Comparison of ENCODE assay signal across 30 cellular contexts in the genomic region with DNA sequence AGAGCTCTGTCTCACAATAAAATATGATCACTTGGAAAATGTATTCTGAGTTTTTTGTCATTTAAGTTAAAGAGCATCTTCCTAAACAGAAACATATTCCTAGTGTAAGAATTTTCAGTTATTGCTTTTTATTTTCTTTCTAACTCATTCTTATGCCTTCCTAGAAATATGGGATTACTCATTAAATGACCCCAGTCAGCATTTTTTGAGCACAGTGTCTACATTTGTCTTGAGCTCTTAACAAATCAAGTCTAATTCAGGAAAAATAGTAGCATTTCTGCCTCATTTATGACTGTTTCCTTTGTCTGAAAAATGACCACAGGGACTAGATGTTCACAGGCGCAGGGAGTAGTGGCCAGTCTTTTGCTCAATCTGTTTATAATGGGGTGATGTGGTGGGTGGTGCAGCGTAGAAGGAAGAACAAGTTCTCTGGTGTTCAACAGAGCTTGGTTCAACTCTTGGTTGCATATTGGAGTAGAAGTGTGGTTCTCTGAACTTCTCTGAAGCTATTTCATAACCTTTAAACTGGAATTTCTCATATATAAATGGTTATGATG.
"Had no signal": no experiment of that assay in that cellular context is flagged by ENCODE, and none has a peak within 500 bp of the region (broad histone marks: within the 10 kb centered on the region; RNA-seq: fewer than 3 reads in every experiment).

No MANE protein-coding gene starts in this region.

- FAIRE-seq: astrocyte had no signal

- ATAC-seq: activated CD8-positive, alpha-beta T cell treated with anti-CD3 and anti-CD28 coated beads for 36 hours; activated naive CD4-positive, alpha-beta T cell treated with anti-CD3 and anti-CD28 coated beads, Interleukin-2, amount 50 U/mL, for 72 hours; activated T-cell treated with anti-CD3 and anti-CD28 coated beads, Interleukin-2, amount 50 U/mL, for 4 hours; body of pancreas; Panc1 had no signal

- H3K9me3 ChIP-seq: adrenal gland, body of pancreas, breast epithelium, MG63, SJCRH30 had no signal

- H3K27me3 ChIP-seq: adrenal gland, body of pancreas, breast epithelium, MG63, SJCRH30 had no signal

- DNase-seq: activated CD4-positive, alpha-beta T cell treated with anti-CD3 and anti-CD28 coated beads for 1 hour; activated CD4-positive, alpha-beta T cell treated with anti-CD3 and anti-CD28 coated beads, Interleukin-2, amount 10 ng/mL, durations not matched to agents 24 days and 14 days; activated CD4-positive, alpha-beta T cell treated with anti-CD3 and anti-CD28 coated beads, Interleukin-2, amount 50 U/mL, for 4 hours; activated CD4-positive, CD25-positive, alpha-beta regulatory T cell; activated CD8-positive, alpha-beta T cell treated with anti-CD3 and anti-CD28 coated beads for 36 hours; activated gamma-delta T cell treated with Interleukin-2 at 50 U/mL for 16 hours; activated naive CD4-positive, alpha-beta T cell treated with anti-CD3 and anti-CD28 coated beads for 36 hours; activated T-cell treated with anti-CD3 and anti-CD28 coated beads, Interleukin-2, amount 50 U/mL, for 4 hours; adrenal gland; body of pancreas; Kasumi-1; MG63; NCI-H1048; NCI-H1105 treated with DMSO at 0.1 percent for 48 hours; NCI-H1436; NCI-H1694; NCI-H1930; NCI-H2081 treated with DMSO at 0.1 percent for 48 hours; NCI-H345; NCI-H524 treated with DMSO at 0.1 percent for 48 hours; SHP77; T1000; WERI-Rb-1 had no signal

- H3K9me3 Mint-ChIP-seq: activated CD4-positive, alpha-beta T cell treated with anti-CD3 and anti-CD28 coated beads, Interleukin-2, amount 10 ng/mL, durations not matched to agents 24 days and 14 days; activated CD8-positive, alpha-beta T cell treated with anti-CD3 and anti-CD28 coated beads for 36 hours; activated naive CD4-positive, alpha-beta T cell treated with anti-CD3 and anti-CD28 coated beads for 36 hours; activated naive CD4-positive, alpha-beta T cell treated with anti-CD3 and anti-CD28 coated beads, Interleukin-2, amount 50 U/mL, for 72 hours; activated T-cell treated with anti-CD3 and anti-CD28 coated beads, Interleukin-2, amount 50 U/mL, for 4 hours; activated T-helper 1 cell treated with anti-CD3 and anti-CD28 coated beads, Interleukin-12 subunit alpha, Interleukin-12 subunit beta, Interleukin-2, Interleukin-4 antibody, amounts not matched to agents 30 ng/mL and 10 ng/mL and 1 ng/mL, durations not matched to agents 14 hours and 24 hours and 36 hours had no signal

- H3K4me1 Mint-ChIP-seq: activated CD4-positive, alpha-beta T cell treated with anti-CD3 and anti-CD28 coated beads, Interleukin-2, amount 10 ng/mL, durations not matched to agents 24 days and 14 days had no signal

- H3K36me3 ChIP-seq: adrenal gland, breast epithelium, MG63, SJCRH30, WERI-Rb-1 had no signal

- H3K4me3 ChIP-seq: adrenal gland, body of pancreas, breast epithelium, MG63, SJCRH30, SK-N-MC had no signal

- H3K27ac ChIP-seq: adrenal gland, body of pancreas, breast epithelium, SJCRH30, SK-N-MC, WERI-Rb-1 had no signal

- H3K27me3 Mint-ChIP-seq: activated CD4-positive, alpha-beta T cell treated with anti-CD3 and anti-CD28 coated beads, Interleukin-2, amount 10 ng/mL, durations not matched to agents 24 days and 14 days; activated CD8-positive, alpha-beta T cell treated with anti-CD3 and anti-CD28 coated beads for 36 hours had no signal

- H3K36me3 Mint-ChIP-seq: activated naive CD4-positive, alpha-beta T cell treated with anti-CD3 and anti-CD28 coated beads, Interleukin-2, amount 50 U/mL, for 72 hours had no signal

- H3K4me1 ChIP-seq: adrenal gland, breast epithelium had no signal

- H3K27ac Mint-ChIP-seq: activated CD4-positive, alpha-beta T cell treated with anti-CD3 and anti-CD28 coated beads, Interleukin-2, amount 10 ng/mL, durations not matched to agents 24 days and 14 days; activated CD8-positive, alpha-beta T cell treated with anti-CD3 and anti-CD28 coated beads for 36 hours; activated naive CD4-positive, alpha-beta T cell treated with anti-CD3 and anti-CD28 coated beads for 36 hours; activated naive CD4-positive, alpha-beta T cell treated with anti-CD3 and anti-CD28 coated beads, Interleukin-2, amount 50 U/mL, for 72 hours; activated T-helper 1 cell treated with anti-CD3 and anti-CD28 coated beads, Interleukin-12 subunit alpha, Interleukin-12 subunit beta, Interleukin-2, Interleukin-4 antibody, amounts not matched to agents 30 ng/mL and 10 ng/mL and 1 ng/mL, durations not matched to agents 14 hours and 24 hours and 36 hours had no signal

- H3K4me3 Mint-ChIP-seq: activated CD4-positive, alpha-beta T cell treated with anti-CD3 and anti-CD28 coated beads, Interleukin-2, amount 10 ng/mL, durations not matched to agents 24 days and 14 days; activated CD8-positive, alpha-beta T cell treated with anti-CD3 and anti-CD28 coated beads for 36 hours; activated naive CD4-positive, alpha-beta T cell treated with anti-CD3 and anti-CD28 coated beads for 36 hours; activated T-cell treated with anti-CD3 and anti-CD28 coated beads, Interleukin-2, amount 50 U/mL, for 4 hours; activated T-helper 1 cell treated with anti-CD3 and anti-CD28 coated beads, Interleukin-12 subunit alpha, Interleukin-12 subunit beta, Interleukin-2, Interleukin-4 antibody, amounts not matched to agents 30 ng/mL and 10 ng/mL and 1 ng/mL, durations not matched to agents 14 hours and 24 hours and 36 hours had no signal
